In the genomic region with DNA sequence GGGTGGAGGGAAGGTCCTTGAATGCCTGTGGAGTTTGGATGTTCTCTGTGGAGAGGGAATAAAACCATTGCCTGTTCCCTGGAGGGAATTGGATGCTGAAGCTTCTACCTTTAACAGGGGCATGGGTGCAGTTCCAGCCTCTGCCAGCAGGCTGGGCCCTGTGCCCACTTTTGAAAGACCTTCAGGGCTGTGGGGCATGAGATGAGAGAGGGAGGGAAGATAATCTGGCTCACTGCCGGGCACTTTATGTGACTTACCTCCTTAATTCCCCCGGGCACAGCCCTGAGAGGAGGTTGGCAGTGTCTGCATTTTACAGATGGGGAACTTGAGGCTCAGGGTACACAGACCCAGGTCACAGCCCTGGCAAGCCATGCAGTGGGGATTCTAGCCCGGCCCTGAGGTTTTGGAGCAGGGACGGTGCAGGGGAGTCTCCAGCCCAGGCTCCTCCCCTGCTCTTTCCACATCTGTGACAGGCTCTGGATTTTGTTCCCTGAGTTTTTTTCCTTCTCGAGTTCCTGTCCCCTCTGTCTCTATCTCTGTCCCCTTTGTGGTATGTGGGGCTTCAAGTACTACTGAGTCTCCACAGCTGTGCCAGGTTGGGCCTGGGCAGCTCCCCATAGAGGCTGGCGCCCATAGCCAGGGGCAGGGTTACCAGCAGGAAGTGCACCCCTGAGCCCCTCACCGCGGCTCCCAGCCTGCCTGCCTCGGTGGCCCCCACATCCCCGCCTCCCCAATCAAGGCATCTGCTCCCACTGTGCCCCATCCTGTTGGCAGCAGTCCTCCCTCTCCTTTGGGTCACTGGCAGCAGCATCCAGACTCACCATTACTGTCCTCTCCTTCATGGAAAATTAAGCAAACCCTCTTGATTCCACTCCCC, we compare ENCODE assay signal across 1 cellular context.
A peak's percentile ranks its signal among the peaks of the same experiment; 100 is the strongest.
TF ChIP-seq lines count a peak whose summit lies in the region.

No MANE protein-coding gene starts in this region.

TF ChIP-seq in HepG2, 621 proteins besides CTCF, POLR2A, EP300 and RAD21 (continues in another document):
- peak; percentile 48 for TF ChIP-seq GATAD2A (CRISPR knock-in tag; IDR thresholded peaks at IDR 0.05)
- TF ChIP-seq NFKB2 (CRISPR knock-in tag; IDR thresholded peaks at IDR 0.05; ENCODE audit: borderline replicate concordance) = peak; percentile 60; the same call in 1 of the 2 replicates
- TF ChIP-seq ZNF431 (CRISPR knock-in tag; IDR thresholded peaks at IDR 0.05; ENCODE audit: borderline replicate concordance, low read depth) = no peak
- TF ChIP-seq IRF2 (CRISPR knock-in tag; IDR thresholded peaks at IDR 0.05) = peak; percentile 44; the same call in 1 of the 2 replicates
- TF ChIP-seq MIER2 (CRISPR knock-in tag; IDR thresholded peaks at IDR 0.05) = no peak
- TF ChIP-seq, protein P1, sequence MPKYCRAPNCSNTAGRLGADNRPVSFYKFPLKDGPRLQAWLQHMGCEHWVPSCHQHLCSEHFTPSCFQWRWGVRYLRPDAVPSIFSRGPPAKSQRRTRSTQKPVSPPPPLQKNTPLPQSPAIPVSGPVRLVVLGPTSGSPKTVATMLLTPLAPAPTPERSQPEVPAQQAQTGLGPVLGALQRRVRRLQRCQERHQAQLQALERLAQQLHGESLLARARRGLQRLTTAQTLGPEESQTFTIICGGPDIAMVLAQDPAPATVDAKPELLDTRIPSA (CRISPR knock-in tag; IDR thresholded peaks at IDR 0.05; ENCODE audit: borderline replicate concordance) = no peak
- TF ChIP-seq RXRA (CRISPR knock-in tag; IDR thresholded peaks at IDR 0.05) = no peak
- TF ChIP-seq TBP (CRISPR knock-in tag; IDR thresholded peaks at IDR 0.05) = no peak
- TF ChIP-seq, protein P2, sequence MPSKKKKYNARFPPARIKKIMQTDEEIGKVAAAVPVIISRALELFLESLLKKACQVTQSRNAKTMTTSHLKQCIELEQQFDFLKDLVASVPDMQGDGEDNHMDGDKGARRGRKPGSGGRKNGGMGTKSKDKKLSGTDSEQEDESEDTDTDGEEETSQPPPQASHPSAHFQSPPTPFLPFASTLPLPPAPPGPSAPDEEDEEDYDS (CRISPR knock-in tag; IDR thresholded peaks at IDR 0.05) = peak; percentile 31; the same call in 1 of the 2 replicates
- no peak for TF ChIP-seq MEIS2 (CRISPR knock-in tag; IDR thresholded peaks at IDR 0.05)
- TF ChIP-seq, protein P3, sequence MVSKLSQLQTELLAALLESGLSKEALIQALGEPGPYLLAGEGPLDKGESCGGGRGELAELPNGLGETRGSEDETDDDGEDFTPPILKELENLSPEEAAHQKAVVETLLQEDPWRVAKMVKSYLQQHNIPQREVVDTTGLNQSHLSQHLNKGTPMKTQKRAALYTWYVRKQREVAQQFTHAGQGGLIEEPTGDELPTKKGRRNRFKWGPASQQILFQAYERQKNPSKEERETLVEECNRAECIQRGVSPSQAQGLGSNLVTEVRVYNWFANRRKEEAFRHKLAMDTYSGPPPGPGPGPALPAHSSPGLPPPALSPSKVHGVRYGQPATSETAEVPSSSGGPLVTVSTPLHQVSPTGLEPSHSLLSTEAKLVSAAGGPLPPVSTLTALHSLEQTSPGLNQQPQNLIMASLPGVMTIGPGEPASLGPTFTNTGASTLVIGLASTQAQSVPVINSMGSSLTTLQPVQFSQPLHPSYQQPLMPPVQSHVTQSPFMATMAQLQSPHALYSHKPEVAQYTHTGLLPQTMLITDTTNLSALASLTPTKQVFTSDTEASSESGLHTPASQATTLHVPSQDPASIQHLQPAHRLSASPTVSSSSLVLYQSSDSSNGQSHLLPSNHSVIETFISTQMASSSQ (IDR thresholded peaks at IDR 0.05; ENCODE audit: low read depth) = no peak
- TF ChIP-seq, protein P3 (CRISPR knock-in tag; IDR thresholded peaks at IDR 0.05; ENCODE audit: borderline replicate concordance) = no peak
- 0 out of 2 replicates have a peak, but pooled peaks have one; percentile 34 for TF ChIP-seq FOXA3 (CRISPR knock-in tag; IDR thresholded peaks at IDR 0.05)
- TF ChIP-seq ZNF652 (CRISPR knock-in tag; IDR thresholded peaks at IDR 0.05; ENCODE audit: borderline replicate concordance, low read depth) = no peak
- no peak for TF ChIP-seq RFX3 (CRISPR knock-in tag; IDR thresholded peaks at IDR 0.05)
- TF ChIP-seq, protein P4, sequence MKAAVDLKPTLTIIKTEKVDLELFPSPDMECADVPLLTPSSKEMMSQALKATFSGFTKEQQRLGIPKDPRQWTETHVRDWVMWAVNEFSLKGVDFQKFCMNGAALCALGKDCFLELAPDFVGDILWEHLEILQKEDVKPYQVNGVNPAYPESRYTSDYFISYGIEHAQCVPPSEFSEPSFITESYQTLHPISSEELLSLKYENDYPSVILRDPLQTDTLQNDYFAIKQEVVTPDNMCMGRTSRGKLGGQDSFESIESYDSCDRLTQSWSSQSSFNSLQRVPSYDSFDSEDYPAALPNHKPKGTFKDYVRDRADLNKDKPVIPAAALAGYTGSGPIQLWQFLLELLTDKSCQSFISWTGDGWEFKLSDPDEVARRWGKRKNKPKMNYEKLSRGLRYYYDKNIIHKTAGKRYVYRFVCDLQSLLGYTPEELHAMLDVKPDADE (CRISPR knock-in tag; IDR thresholded peaks at IDR 0.05) = no peak
- no peak for TF ChIP-seq ZNF33A (CRISPR knock-in tag; IDR thresholded peaks at IDR 0.05; ENCODE audit: borderline replicate concordance)
- TF ChIP-seq, protein P5, sequence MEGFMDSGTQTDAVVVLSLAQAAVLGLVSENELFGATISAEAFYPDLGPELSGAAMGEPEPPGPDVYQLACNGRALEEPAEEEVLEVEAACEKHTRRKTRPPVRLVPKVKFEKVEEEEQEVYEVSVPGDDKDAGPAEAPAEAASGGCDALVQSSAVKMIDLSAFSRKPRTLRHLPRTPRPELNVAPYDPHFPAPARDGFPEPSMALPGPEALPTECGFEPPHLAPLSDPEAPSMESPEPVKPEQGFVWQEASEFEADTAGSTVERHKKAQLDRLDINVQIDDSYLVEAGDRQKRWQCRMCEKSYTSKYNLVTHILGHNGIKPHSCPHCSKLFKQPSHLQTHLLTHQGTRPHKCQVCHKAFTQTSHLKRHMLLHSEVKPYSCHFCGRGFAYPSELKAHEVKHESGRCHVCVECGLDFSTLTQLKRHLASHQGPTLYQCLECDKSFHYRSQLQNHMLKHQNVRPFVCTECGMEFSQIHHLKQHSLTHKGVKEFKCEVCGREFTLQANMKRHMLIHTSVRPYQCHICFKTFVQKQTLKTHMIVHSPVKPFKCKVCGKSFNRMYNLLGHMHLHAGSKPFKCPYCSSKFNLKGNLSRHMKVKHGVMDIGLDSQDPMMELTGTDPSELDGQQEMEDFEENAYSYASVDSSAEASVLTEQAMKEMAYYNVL (CRISPR knock-in tag; IDR thresholded peaks at IDR 0.05; ENCODE audit: borderline replicate concordance) = no peak
- TF ChIP-seq MAFK (conservative IDR thresholded peaks at IDR 0.05 in 1 of 2, IDR thresholded peaks at IDR 0.05 in 1 of 2; ENCODE audit: low read length in 2 of 2) = no peak
- TF ChIP-seq ERF (CRISPR knock-in tag; IDR thresholded peaks at IDR 0.05) = 0 out of 2 replicates have a peak, but pooled peaks have one; percentile 28
- peak; percentile 39; the same call in 1 of the 2 replicates for TF ChIP-seq YEATS4 (CRISPR knock-in tag; IDR thresholded peaks at IDR 0.05; ENCODE audit: borderline replicate concordance)
- TF ChIP-seq ATF7-NPFF (CRISPR knock-in tag; IDR thresholded peaks at IDR 0.05; ENCODE audit: low read depth) = no peak
- TF ChIP-seq MEIS1 (CRISPR knock-in tag; IDR thresholded peaks at IDR 0.05; ENCODE audit: borderline replicate concordance) = 0 out of 2 replicates have a peak, but pooled peaks have one; percentile 14
- no peak; the same call in 1 of the 2 replicates for TF ChIP-seq RFX1 (IDR thresholded peaks at IDR 0.05)
- TF ChIP-seq IKZF4 (CRISPR knock-in tag; IDR thresholded peaks at IDR 0.05; ENCODE audit: borderline replicate concordance, low read depth, not compliant biosample characterization) = no peak
- 0 out of 2 replicates have a peak, but pooled peaks have one; percentile 24 for TF ChIP-seq ZNF777 (CRISPR knock-in tag; IDR thresholded peaks at IDR 0.05)
- no peak for TF ChIP-seq ARID2 (CRISPR knock-in tag; IDR thresholded peaks at IDR 0.05; ENCODE audit: borderline replicate concordance)
- no peak for TF ChIP-seq ZNF101 (CRISPR knock-in tag; IDR thresholded peaks at IDR 0.05; ENCODE audit: borderline replicate concordance, low read depth)
- TF ChIP-seq RBM22 (optimal IDR thresholded peaks at IDR 0.05; ENCODE audit: low read length) = no peak
- no peak for TF ChIP-seq YY1 (IDR thresholded peaks at IDR 0.05; ENCODE audit: insufficient read depth, insufficient replicate concordance, low read depth, low read length)
- no peak for TF ChIP-seq SP140L (CRISPR knock-in tag; IDR thresholded peaks at IDR 0.05; ENCODE audit: borderline replicate concordance)
- TF ChIP-seq DPF2 (CRISPR knock-in tag; IDR thresholded peaks at IDR 0.05; ENCODE audit: borderline replicate concordance, low read depth) = no peak
- no peak for TF ChIP-seq ZFP36L1 (CRISPR knock-in tag; IDR thresholded peaks at IDR 0.05)
- 0 out of 2 replicates have a peak, but pooled peaks have one; percentile 15 for TF ChIP-seq EED (CRISPR knock-in tag; IDR thresholded peaks at IDR 0.05)
- TF ChIP-seq MBD4 (IDR thresholded peaks at IDR 0.05; ENCODE audit: borderline replicate concordance, low read length) = no peak
- TF ChIP-seq, protein P6, sequence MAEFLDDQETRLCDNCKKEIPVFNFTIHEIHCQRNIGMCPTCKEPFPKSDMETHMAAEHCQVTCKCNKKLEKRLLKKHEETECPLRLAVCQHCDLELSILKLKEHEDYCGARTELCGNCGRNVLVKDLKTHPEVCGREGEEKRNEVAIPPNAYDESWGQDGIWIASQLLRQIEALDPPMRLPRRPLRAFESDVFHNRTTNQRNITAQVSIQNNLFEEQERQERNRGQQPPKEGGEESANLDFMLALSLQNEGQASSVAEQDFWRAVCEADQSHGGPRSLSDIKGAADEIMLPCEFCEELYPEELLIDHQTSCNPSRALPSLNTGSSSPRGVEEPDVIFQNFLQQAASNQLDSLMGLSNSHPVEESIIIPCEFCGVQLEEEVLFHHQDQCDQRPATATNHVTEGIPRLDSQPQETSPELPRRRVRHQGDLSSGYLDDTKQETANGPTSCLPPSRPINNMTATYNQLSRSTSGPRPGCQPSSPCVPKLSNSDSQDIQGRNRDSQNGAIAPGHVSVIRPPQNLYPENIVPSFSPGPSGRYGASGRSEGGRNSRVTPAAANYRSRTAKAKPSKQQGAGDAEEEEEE (CRISPR knock-in tag; IDR thresholded peaks at IDR 0.05; ENCODE audit: borderline replicate concordance) = no peak
- TF ChIP-seq SIX1 (CRISPR knock-in tag; IDR thresholded peaks at IDR 0.05; ENCODE audit: borderline replicate concordance) = no peak
- 0 out of 2 replicates have a peak, but pooled peaks have one; percentile 31 for TF ChIP-seq ZNF350 (CRISPR knock-in tag; IDR thresholded peaks at IDR 0.05; ENCODE audit: borderline replicate concordance, low read depth)
- TF ChIP-seq AGO2 (optimal IDR thresholded peaks at IDR 0.05; ENCODE audit: low read depth, low read length) = no peak
- TF ChIP-seq, protein P7, sequence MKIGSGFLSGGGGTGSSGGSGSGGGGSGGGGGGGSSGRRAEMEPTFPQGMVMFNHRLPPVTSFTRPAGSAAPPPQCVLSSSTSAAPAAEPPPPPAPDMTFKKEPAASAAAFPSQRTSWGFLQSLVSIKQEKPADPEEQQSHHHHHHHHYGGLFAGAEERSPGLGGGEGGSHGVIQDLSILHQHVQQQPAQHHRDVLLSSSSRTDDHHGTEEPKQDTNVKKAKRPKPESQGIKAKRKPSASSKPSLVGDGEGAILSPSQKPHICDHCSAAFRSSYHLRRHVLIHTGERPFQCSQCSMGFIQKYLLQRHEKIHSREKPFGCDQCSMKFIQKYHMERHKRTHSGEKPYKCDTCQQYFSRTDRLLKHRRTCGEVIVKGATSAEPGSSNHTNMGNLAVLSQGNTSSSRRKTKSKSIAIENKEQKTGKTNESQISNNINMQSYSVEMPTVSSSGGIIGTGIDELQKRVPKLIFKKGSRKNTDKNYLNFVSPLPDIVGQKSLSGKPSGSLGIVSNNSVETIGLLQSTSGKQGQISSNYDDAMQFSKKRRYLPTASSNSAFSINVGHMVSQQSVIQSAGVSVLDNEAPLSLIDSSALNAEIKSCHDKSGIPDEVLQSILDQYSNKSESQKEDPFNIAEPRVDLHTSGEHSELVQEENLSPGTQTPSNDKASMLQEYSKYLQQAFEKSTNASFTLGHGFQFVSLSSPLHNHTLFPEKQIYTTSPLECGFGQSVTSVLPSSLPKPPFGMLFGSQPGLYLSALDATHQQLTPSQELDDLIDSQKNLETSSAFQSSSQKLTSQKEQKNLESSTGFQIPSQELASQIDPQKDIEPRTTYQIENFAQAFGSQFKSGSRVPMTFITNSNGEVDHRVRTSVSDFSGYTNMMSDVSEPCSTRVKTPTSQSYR (CRISPR knock-in tag; IDR thresholded peaks at IDR 0.05; ENCODE audit: borderline replicate concordance) = no peak
- TF ChIP-seq KMT2B (CRISPR knock-in tag; IDR thresholded peaks at IDR 0.05) = peak; percentile 39; the same call in 1 of the 2 replicates
- TF ChIP-seq HNRNPL (IDR thresholded peaks at IDR 0.05; ENCODE audit: low read depth, low read length) = 0 out of 2 replicates have a peak, but pooled peaks have one; percentile 48
- TF ChIP-seq CHD4 (IDR thresholded peaks at IDR 0.05; ENCODE audit: borderline replicate concordance, low read length) = no peak
- TF ChIP-seq, protein P8, sequence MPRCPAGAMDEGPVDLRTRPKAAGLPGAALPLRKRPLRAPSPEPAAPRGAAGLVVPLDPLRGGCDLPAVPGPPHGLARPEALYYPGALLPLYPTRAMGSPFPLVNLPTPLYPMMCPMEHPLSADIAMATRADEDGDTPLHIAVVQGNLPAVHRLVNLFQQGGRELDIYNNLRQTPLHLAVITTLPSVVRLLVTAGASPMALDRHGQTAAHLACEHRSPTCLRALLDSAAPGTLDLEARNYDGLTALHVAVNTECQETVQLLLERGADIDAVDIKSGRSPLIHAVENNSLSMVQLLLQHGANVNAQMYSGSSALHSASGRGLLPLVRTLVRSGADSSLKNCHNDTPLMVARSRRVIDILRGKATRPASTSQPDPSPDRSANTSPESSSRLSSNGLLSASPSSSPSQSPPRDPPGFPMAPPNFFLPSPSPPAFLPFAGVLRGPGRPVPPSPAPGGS (CRISPR knock-in tag; IDR thresholded peaks at IDR 0.05) = no peak
- no peak for TF ChIP-seq ZBTB21 (CRISPR knock-in tag; IDR thresholded peaks at IDR 0.05)
- TF ChIP-seq BCL6 (CRISPR knock-in tag; IDR thresholded peaks at IDR 0.05) = peak; percentile 17; the same call in 1 of the 2 replicates
- TF ChIP-seq ZNF83 (CRISPR knock-in tag; IDR thresholded peaks at IDR 0.05; ENCODE audit: borderline replicate concordance) = no peak
- no peak for TF ChIP-seq ZNF572 (CRISPR knock-in tag; IDR thresholded peaks at IDR 0.05)
- TF ChIP-seq MYC (CRISPR knock-in tag; IDR thresholded peaks at IDR 0.05; ENCODE audit: borderline replicate concordance) = peak; percentile 34; the same call in 1 of the 2 replicates
- 0 out of 2 replicates have a peak, but pooled peaks have one; percentile 49 for TF ChIP-seq TGIF2 (CRISPR knock-in tag; IDR thresholded peaks at IDR 0.05)
- TF ChIP-seq ATM (IDR thresholded peaks at IDR 0.05; ENCODE audit: borderline replicate concordance) = no peak
- TF ChIP-seq BRCA1 (CRISPR knock-in tag; IDR thresholded peaks at IDR 0.05) = no peak
